27 cellular contexts compared by ENCODE assay signal in genomic region chrX:136899206-136899605, GRCh38.
"Had no signal": no experiment of that assay in that cellular context is flagged by ENCODE, and none has a peak within 500 bp of the region (broad histone marks: within the 10 kb centered on the region; RNA-seq: fewer than 3 reads in every experiment).

No MANE protein-coding gene starts in this region.

- H3K4me2 ChIP-seq: neural progenitor cell had no signal

- H3K9ac ChIP-seq: neural progenitor cell had no signal

- H2AFZ ChIP-seq: neural progenitor cell had no signal

- H3K4me3 ChIP-seq: colonic mucosa, mucosa of descending colon, neural progenitor cell, thyroid gland had no signal

- H3K4me3 Mint-ChIP-seq: activated B cell treated with CpG ODN at 0.5 μM for 24 hours; activated CD4-positive, alpha-beta memory T cell treated with anti-CD3 and anti-CD28 coated beads for 36 hours; activated CD8-positive, alpha-beta memory T cell treated with anti-CD3 and anti-CD28 coated beads, Interleukin-2, amount 10 ng/mL, durations not matched to agents 7 days and 5 days; activated naive CD4-positive, alpha-beta T cell treated with anti-CD3 and anti-CD28 coated beads for 36 hours; activated T-helper 17 cell treated with anti-CD3 and anti-CD28 coated beads, Interleukin-2, amount 50 U/mL, for 72 hours; central memory CD8-positive, alpha-beta T cell; endodermal cell; naive B cell; neural progenitor cell had no signal

- H3K27ac Mint-ChIP-seq: activated B cell treated with CpG ODN at 0.5 μM for 24 hours; activated CD4-positive, alpha-beta memory T cell treated with anti-CD3 and anti-CD28 coated beads for 36 hours; activated naive CD4-positive, alpha-beta T cell treated with anti-CD3 and anti-CD28 coated beads for 36 hours; activated T-helper 17 cell treated with anti-CD3 and anti-CD28 coated beads, Interleukin-2, amount 50 U/mL, for 72 hours; endodermal cell; naive B cell; neural progenitor cell; progenitor cell of endocrine pancreas had no signal

- H3K27ac ChIP-seq: brain microvascular endothelial cell, colonic mucosa, neural progenitor cell, thyroid gland had no signal

- H3K36me3 ChIP-seq: brain microvascular endothelial cell, colonic mucosa, neural progenitor cell, thyroid gland had no signal

- H3K27me3 ChIP-seq: brain microvascular endothelial cell, colonic mucosa, neural progenitor cell, thyroid gland had no signal

- H3K36me3 Mint-ChIP-seq: activated CD4-positive, alpha-beta memory T cell treated with anti-CD3 and anti-CD28 coated beads for 36 hours; activated CD8-positive, alpha-beta memory T cell treated with anti-CD3 and anti-CD28 coated beads, Interleukin-2, amount 10 ng/mL, durations not matched to agents 7 days and 5 days; naive B cell; neural progenitor cell had no signal

- ATAC-seq: activated CD8-positive, alpha-beta memory T cell treated with anti-CD3 and anti-CD28 coated beads, Interleukin-2, amount 10 ng/mL, durations not matched to agents 7 days and 5 days; activated T-helper 17 cell treated with anti-CD3 and anti-CD28 coated beads, Interleukin-2, amount 50 U/mL, for 72 hours; left cardiac atrium; mucosa of descending colon had no signal

- H3K9me3 Mint-ChIP-seq: activated B cell treated with CpG ODN at 0.5 μM for 24 hours; activated CD4-positive, alpha-beta memory T cell treated with anti-CD3 and anti-CD28 coated beads for 36 hours; activated naive CD4-positive, alpha-beta T cell treated with anti-CD3 and anti-CD28 coated beads for 36 hours; activated T-helper 17 cell treated with anti-CD3 and anti-CD28 coated beads, Interleukin-2, amount 50 U/mL, for 72 hours; central memory CD8-positive, alpha-beta T cell; naive B cell had no signal

- H3K4me1 Mint-ChIP-seq: activated B cell treated with CpG ODN at 0.5 μM for 24 hours; activated T-helper 17 cell treated with anti-CD3 and anti-CD28 coated beads, Interleukin-2, amount 50 U/mL, for 72 hours; central memory CD8-positive, alpha-beta T cell; endodermal cell; naive B cell; neural progenitor cell had no signal

- H3K4me1 ChIP-seq: colonic mucosa, neural progenitor cell, thyroid gland had no signal

- FAIRE-seq: islet of Langerhans, TTC549 had no signal

- DNase-seq: activated B cell treated with CpG ODN at 0.5 μM for 24 hours; activated CD4-positive, alpha-beta memory T cell treated with anti-CD3 and anti-CD28 coated beads for 36 hours; activated CD4-positive, alpha-beta T cell treated with anti-CD3 and anti-CD28 coated beads for 4 hours; activated CD8-positive, alpha-beta memory T cell treated with anti-CD3 and anti-CD28 coated beads, Interleukin-2, amount 10 ng/mL, durations not matched to agents 7 days and 5 days; activated naive CD4-positive, alpha-beta T cell treated with anti-CD3 and anti-CD28 coated beads for 36 hours; anterior cingulate cortex; brain microvascular endothelial cell; colonic mucosa; endodermal cell; foreskin melanocyte; glutamatergic neuron; hippocampal formation; left cardiac atrium; mesenchymal stem cell; mucosa of descending colon; naive B cell; stimulated activated CD4-positive, alpha-beta T cell treated with anti-CD3 and anti-CD28 coated beads, Interleukin-12 subunit alpha, Interleukin-12 subunit beta, amount 100 ng/mL, for 4 hours; stimulated activated CD4-positive, alpha-beta T cell treated with anti-CD3 and anti-CD28 coated beads, Interleukin-1b, Interleukin-23, amount 100 ng/mL, for 48 hours; stimulated activated CD8-positive, alpha-beta memory T cell treated with anti-CD3 and anti-CD28 coated beads, Interleukin-4, amount 100 ng/mL, for 48 hours; stimulated activated naive CD4-positive, alpha-beta T cell; thyroid gland had no signal

- H3K9me3 ChIP-seq: colonic mucosa, mucosa of descending colon, thyroid gland had no signal

- H3K27me3 Mint-ChIP-seq: activated B cell treated with CpG ODN at 0.5 μM for 24 hours; activated CD4-positive, alpha-beta memory T cell treated with anti-CD3 and anti-CD28 coated beads for 36 hours; activated CD8-positive, alpha-beta memory T cell treated with anti-CD3 and anti-CD28 coated beads, Interleukin-2, amount 10 ng/mL, durations not matched to agents 7 days and 5 days; activated T-helper 17 cell treated with anti-CD3 and anti-CD28 coated beads, Interleukin-2, amount 50 U/mL, for 72 hours; central memory CD8-positive, alpha-beta T cell; naive B cell; progenitor cell of endocrine pancreas had no signal
